9 cellular contexts compared by ENCODE assay signal in genomic region chr2:65357959-65358294, GRCh38.
DNase-seq lines count a peak whose midpoint lies in the region; ATAC-seq lines count a peak whose summit lies in the region.
"Had no signal": no experiment of that assay in that cellular context is flagged by ENCODE, and none has a peak within 500 bp of the region (broad histone marks: within the 10 kb centered on the region; RNA-seq: fewer than 3 reads in every experiment).

No MANE protein-coding gene starts in this region.

- DNase-seq in amniotic epithelial cell (ENCODE audit: low read depth), result peak; percentile 43
- DNase-seq in SIG-M5 treated with dmso at 0.1 percent for 504 hours (lab: John Stamatoyannopoulos, UW; ENCODE audit: unreplicated experiment), result no peak
- DNase-seq in NCI-H510A (lab: John Stamatoyannopoulos, UW), result no peak
- no peak for DNase-seq in hippocampal formation (lab: John Stamatoyannopoulos, UW)
- no peak for DNase-seq in nucleus accumbens (lab: John Stamatoyannopoulos, UW)
- DNase-seq: stimulated activated naive CD4-positive, alpha-beta T cell treated with Interleukin-2 at 50 U/mL for 16 hours had no signal

- ATAC-seq in GM18502 (IDR thresholded peaks at IDR 0.05; ENCODE audit: poor library complexity, unreplicated experiment), result peak; percentile 82
- ATAC-seq in GM21390 (IDR thresholded peaks at IDR 0.05; ENCODE audit: unreplicated experiment), result peak; percentile 89
- ATAC-seq in HG03139 (IDR thresholded peaks at IDR 0.05; ENCODE audit: unreplicated experiment), result peak; percentile 81
